Comparison of ENCODE assay signal across 8 cellular contexts in the genomic region with DNA sequence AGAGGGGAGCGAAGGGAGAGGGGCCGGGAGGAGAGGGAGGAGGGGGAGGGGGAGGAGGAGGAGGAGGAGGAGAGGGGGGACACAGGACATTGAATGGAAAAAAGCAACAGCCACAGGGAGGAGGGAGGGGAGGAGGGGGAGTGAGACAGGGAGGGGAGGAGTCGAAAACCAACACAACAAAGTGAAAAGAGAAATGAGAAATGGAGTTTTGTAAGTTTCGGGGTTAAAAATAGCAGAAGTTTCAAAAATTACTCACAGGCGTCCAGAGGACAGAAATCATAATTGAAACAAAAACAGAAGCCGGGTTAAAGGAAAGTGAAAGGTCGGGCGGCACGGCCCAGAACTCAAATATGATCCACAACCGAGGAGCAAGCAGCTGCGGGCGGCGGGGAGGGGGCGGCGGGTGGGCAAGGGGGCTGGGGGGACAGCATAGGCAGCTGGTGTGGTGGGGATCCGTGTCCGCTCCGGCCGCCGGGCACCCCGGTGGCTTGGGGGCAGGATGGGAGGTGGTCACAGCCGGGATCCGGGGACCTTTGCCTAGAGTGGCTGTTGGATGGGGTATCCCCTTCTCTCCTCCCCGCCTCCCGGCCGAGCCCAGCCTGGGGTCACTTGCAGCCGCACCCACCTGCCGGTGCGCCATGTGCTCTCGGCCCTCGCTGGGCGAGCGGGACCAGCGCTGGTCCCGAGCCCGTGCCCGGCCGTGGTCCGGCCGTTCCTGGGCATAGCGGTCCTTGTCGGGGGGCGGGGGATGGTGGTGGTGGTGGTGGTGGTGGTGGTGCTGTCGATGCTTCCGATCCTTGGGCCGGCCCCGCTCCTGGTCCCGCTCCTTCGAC. TPM values are rescaled to one million over a fixed set of nuclear protein-coding genes. Genes with fewer than 3 reads are reported as not detected.
DNase-seq lines count a peak whose midpoint lies in the region; ATAC-seq and TF ChIP-seq lines count a peak whose summit lies in the region.

No MANE protein-coding gene starts in this region.

- TF ChIP-seq CTCF in coronary artery (IDR thresholded peaks at IDR 0.05): no peak

- H3K27ac ChIP-seq in coronary artery: peak overlapping the region; percentile 15 to 87

- ATAC-seq in GM18861 (IDR thresholded peaks at IDR 0.05; ENCODE audit: unreplicated experiment) (peak; percentile 58), HG03342 (IDR thresholded peaks at IDR 0.05; ENCODE audit: unreplicated experiment) (peak; percentile 59)
- ATAC-seq in activated CD4-positive, CD25-positive, alpha-beta regulatory T cell treated with anti-CD3 and anti-CD28 coated beads, Interleukin-2, amount 50 U/mL, for 24 hours: peak; percentile 86 to 87

- peak overlapping the region; percentile 79 for H3K4me3 ChIP-seq in coronary artery

- DNase-seq in coronary artery (ENCODE audit: low spot score) (no peak), mucosa of gallbladder (ENCODE audit: low spot score) (peak; percentile 45), NCI-H2107 treated with DMSO at 0.1 percent for 48 hours (lab: John Stamatoyannopoulos, UW; ENCODE audit: unreplicated experiment) (no peak), iPS-NIHi7 (ENCODE audit: extremely low spot score) (no peak)
- peak in 4 of 6 experiments; percentile 38 to 61 (median 51) for DNase-seq in stimulated activated naive CD4-positive, alpha-beta T cell (lab: John Stamatoyannopoulos, UW)

RNA-seq across cellular contexts. Expression of a gene that starts 58.1 kb away (rescaled TPM):
- total RNA-seq in mucosa of gallbladder: 103 TPM

RNA-seq across cellular contexts. Expression of a gene that starts 58.2 kb away (rescaled TPM):
- total RNA-seq in mucosa of gallbladder: 57.7 TPM

Comparison
In these comparisons a context has a peak if more than half of its experiments do, and no peak if none do; other contexts are left out.
1. DNase-seq: peak in mucosa of gallbladder (single experiment) and stimulated activated naive CD4-positive, alpha-beta T cell (4 of 6); none in coronary artery (single experiment), NCI-H2107 treated with DMSO at 0.1 percent for 48 hours (single experiment) and iPS-NIHi7 (single experiment).
2. Peak in every context shown above with its lines, with median percentiles within 50 percentile points of each other: ATAC-seq.